In the genomic region with DNA sequence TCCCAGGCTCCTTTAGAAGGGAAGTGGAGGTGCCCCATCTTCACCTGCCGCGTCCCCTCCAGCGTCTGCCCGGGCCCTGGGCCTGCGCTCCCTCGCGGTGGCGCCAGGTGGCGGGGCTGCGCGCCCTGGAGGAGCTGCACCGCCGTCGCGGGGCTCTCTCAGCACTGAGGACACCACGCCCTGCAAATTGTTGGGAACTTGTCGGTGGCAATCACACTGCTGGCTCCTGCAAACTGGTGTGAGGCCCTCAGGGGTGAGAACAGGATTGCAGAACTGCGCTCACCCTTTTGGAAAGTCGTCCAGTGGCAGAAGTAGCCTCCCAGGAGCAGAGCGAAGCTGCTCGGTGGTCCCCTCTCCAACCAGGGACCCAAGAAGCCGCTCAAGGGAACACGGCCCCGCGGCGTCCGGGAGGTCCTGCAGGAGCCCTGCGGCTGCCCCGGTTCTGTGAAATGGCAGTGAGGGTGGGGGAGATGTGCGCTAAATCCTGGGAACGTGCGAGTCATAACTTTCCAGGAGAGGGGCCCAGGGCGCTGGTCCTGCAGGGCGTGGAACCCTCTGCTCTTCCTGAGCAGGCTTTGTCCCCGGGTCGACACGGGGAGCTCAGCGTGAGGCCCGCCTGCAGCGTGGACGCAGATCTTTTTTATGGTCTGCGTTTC, we compare ENCODE assay signal across 8 cellular contexts. TPM values are rescaled to one million over a fixed set of nuclear protein-coding genes. Genes with fewer than 3 reads are reported as not detected.
DNase-seq lines count a peak whose midpoint lies in the region; ATAC-seq and TF ChIP-seq lines count a peak whose summit lies in the region.

No MANE protein-coding gene starts in this region.

- peak overlapping the region; percentile 61; the same call in 1 of the 2 replicates for H3K27ac ChIP-seq in SJSA1
- H3K27ac ChIP-seq in parathyroid adenoma = no peak overlapping the region
- peak overlapping the region in 2 of 4 donors; percentile 83 to 84 for H3K27ac ChIP-seq in tibial nerve

- no peaks in the 10 kb centered on the region for H3K79me2 ChIP-seq in parathyroid adenoma

- DNase-seq in DMS53 (lab: John Stamatoyannopoulos, UW) = peak; percentile 88
- DNase-seq in GM20000 (ENCODE audit: low spot score) = peak; percentile 94
- DNase-seq in HT-29 (ENCODE audit: low spot score) = peak; percentile 93
- DNase-seq in SJSA1 (ENCODE audit: low read depth in 1 of 2, low spot score in 2 of 2) = peak; percentile 83 to 84
- peak; percentile 76 for DNase-seq in activated naive CD4-positive, alpha-beta T cell treated with anti-CD3 and anti-CD28 coated beads, Interleukin-2, amount 50 U/mL, for 16 hours
- peak; percentile 89 for DNase-seq in Right ventricle myocardium superior
- DNase-seq in tibial nerve (ENCODE audit: low spot score in 2 of 2) = peak; percentile 55 to 59

- peak; percentile 95 for ATAC-seq in Right ventricle myocardium superior (ENCODE audit: poor library complexity)

- H3K4me1 ChIP-seq in SJSA1 (replicated peaks) = peaks cover 23% of the 10 kb centered on the region
- H3K4me1 ChIP-seq in parathyroid adenoma = no peaks in the 10 kb centered on the region
- H3K4me1 ChIP-seq in tibial nerve = peaks cover 0 to 44% (median 9%) of the 10 kb centered on the region in 4 donors

- peak in 1 of 2 donors; percentile 27 for TF ChIP-seq EP300 in tibial nerve (IDR thresholded peaks at IDR 0.05)

- no peak overlapping the region for H3K9ac ChIP-seq in parathyroid adenoma

- TF ChIP-seq POLR2A in tibial nerve (IDR thresholded peaks at IDR 0.05) = no peak

- H3K4me3 ChIP-seq in SJSA1 (peak overlapping the region; percentile 80), parathyroid adenoma (ENCODE audit: low read depth, low read length) (peak overlapping the region; percentile 49), tibial nerve (peak overlapping the region; percentile 48 to 81 (median 71))

- H3K27me3 ChIP-seq in SJSA1 (replicated peaks) = no peaks in the 10 kb centered on the region
- no peaks in the 10 kb centered on the region for H3K27me3 ChIP-seq in parathyroid adenoma (ENCODE audit: control insufficient read depth, insufficient read depth, low read length)
- peaks cover 0 to 6% of the 10 kb centered on the region in 2 donors for H3K27me3 ChIP-seq in tibial nerve

- TF ChIP-seq CTCF in GM20000 (IDR thresholded peaks at IDR 0.05; ENCODE audit: extremely low read depth, missing control alignments) = peak; percentile 98
- TF ChIP-seq CTCF in parathyroid adenoma (IDR thresholded peaks at IDR 0.05) = peak; percentile 60
- peak; percentile 82 to 93 (median 92) for TF ChIP-seq CTCF in tibial nerve (IDR thresholded peaks at IDR 0.05)

- H3K36me3 ChIP-seq in SJSA1 (peaks cover 12% of the 10 kb centered on the region), parathyroid adenoma (ENCODE audit: control insufficient read depth, insufficient read depth, low read length) (no peaks in the 10 kb centered on the region), tibial nerve (peaks cover 0 to 7% (median 0%) of the 10 kb centered on the region in 3 donors)

- peak overlapping the region; percentile 83 for H3K4me2 ChIP-seq in parathyroid adenoma (ENCODE audit: low read length)

- WGBS in tibial nerve, 2 donors = 2 to 3% methylated on average over 18 to 22 of the region's 42 CpGs

- no peaks in the 10 kb centered on the region for H3K9me3 ChIP-seq in SJSA1 (replicated peaks)
- H3K9me3 ChIP-seq in parathyroid adenoma (ENCODE audit: control insufficient read depth, low read length) = no peaks in the 10 kb centered on the region
- no peaks in the 10 kb centered on the region for H3K9me3 ChIP-seq in tibial nerve

- H2AFZ ChIP-seq in parathyroid adenoma = peak overlapping the region; percentile 50

- intact Hi-C loops in Right ventricle myocardium superior (cut with DNase I) = loop anchor here (5.0 kb wide), 1 partner anchor 89 kb away; no protein-coding TSS in a partner anchor

RNA-seq across cellular contexts. Expression of a gene that starts 1.0 kb away (rescaled TPM):
- total RNA-seq in HT-29 (2014; rRNA removed; shearing (Covaris generic)) = 20.9 and 25.0 TPM in 2 replicates
- 0.75 and 3.7 TPM in 2 replicates for total RNA-seq in SJSA1 (2014; rRNA removed; shearing (Covaris generic))
- total RNA-seq in Right ventricle myocardium superior (3.0 TPM), tibial nerve (10 to 100 TPM; 14.1 to 31.5 (median 16.8) TPM)

RNA-seq across cellular contexts. Expression of a gene that starts 38.5 kb away (rescaled TPM):
- 12.3 and 21.0 TPM in 2 replicates for total RNA-seq in HT-29 (2014; rRNA removed; shearing (Covaris generic))
- total RNA-seq in SJSA1 (2014; rRNA removed; shearing (Covaris generic)) = 1.9 and 2.2 TPM in 2 replicates
- total RNA-seq in Right ventricle myocardium superior (2.9 TPM), tibial nerve (10 to 100 TPM; 30.6 to 69.6 (median 36.1) TPM)
